ENCODE assay signal across 8 cellular contexts in the genomic region with DNA sequence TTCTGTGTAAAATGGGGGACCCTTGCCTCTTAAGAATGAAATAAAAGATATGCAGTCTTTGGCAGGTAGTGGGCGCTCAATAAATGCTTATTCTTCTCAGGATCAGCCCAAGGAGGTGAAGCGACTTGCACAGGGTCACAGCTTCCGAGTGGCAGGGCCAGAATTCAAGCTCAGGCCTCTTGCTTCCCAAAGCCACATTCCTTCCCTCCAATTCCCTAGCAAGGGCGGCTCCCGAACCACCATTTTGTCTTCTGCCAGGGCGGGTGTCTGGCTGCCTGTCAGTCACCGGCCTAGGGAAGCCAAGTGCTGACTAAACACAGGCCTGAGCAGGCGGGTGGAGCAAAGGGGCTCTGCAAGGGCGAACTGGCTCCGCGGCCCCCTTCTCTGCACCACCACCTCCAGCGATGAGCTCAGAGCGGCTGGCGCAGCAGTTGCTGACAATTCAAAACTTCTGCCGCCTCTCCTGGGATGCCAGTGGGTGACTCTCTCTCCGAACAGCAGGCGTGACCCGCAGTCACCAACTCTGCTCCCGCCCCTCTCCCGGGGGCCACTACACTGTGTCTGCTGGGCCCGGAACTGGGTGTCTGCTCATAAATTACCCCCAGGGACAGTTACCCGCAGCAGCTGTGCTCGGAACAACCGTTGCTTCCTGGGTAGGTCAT. TPM values are rescaled to one million over a fixed set of nuclear protein-coding genes. Genes with fewer than 3 reads are reported as not detected.
DNase-seq lines count a peak whose midpoint lies in the region; ATAC-seq, FAIRE-seq and TF ChIP-seq lines count a peak whose summit lies in the region.

No MANE protein-coding gene starts in this region.

- DNase-seq in D721Med (ENCODE audit: insufficient read length, low spot score), result no peak
- no peak for DNase-seq in astrocyte (ENCODE audit: low read depth)
- peak; percentile 71 to 76 (median 73) for DNase-seq in immature natural killer cell
- DNase-seq in spleen, result peak; percentile 89
- no peak for DNase-seq in NCI-H146 treated with DMSO at 0.1 percent for 48 hours (lab: John Stamatoyannopoulos, UW; ENCODE audit: unreplicated experiment)
- no peak for DNase-seq in DMS153 (lab: John Stamatoyannopoulos, UW)

- no peak overlapping the region for H2AFZ ChIP-seq in astrocyte (ENCODE audit: low read depth, low read length)

- no peak overlapping the region for H3K9ac ChIP-seq in astrocyte (ENCODE audit: low read length)

- WGBS in spleen, 5 donors, result 17 to 25% (median 21%) methylated on average over 20 to 24 of the region's 24 CpGs

- H3K27ac Mint-ChIP-seq in astrocyte (ENCODE audit: unreplicated experiment) (peak overlapping the region; percentile 26), immature natural killer cell (peak overlapping the region; percentile 90 to 97 (median 96))

- H3K79me2 ChIP-seq in astrocyte (ENCODE audit: insufficient read depth, low read length), result no peaks in the 10 kb centered on the region

- TF ChIP-seq CTCF in D721Med (IDR thresholded peaks at IDR 0.05; ENCODE audit: insufficient read depth, missing control alignments) (peak; percentile 11), astrocyte (IDR thresholded peaks at IDR 0.05; ENCODE audit: insufficient read depth, low read depth, low read length) (peak; percentile 18), spleen (IDR thresholded peaks at IDR 0.05 in 8 of 11, conservative IDR thresholded peaks at IDR 0.05 in 3 of 11) (peak in 6 of 11 experiments; percentile 7 to 47 (median 28))

- peaks cover 10% of the 10 kb centered on the region for H3K36me3 Mint-ChIP-seq in astrocyte (ENCODE audit: low read depth, unreplicated experiment)
- peaks cover 0 to 11% (median 3%) of the 10 kb centered on the region in 3 donors for H3K36me3 Mint-ChIP-seq in immature natural killer cell

- H3K4me3 ChIP-seq in astrocyte (ENCODE audit: insufficient read depth, low read depth, low read length), result no peak overlapping the region
- H3K4me3 ChIP-seq in spleen, result peak overlapping the region in 1 of 8 donors; percentile 41

- peak overlapping the region; percentile 20 for H3K4me2 ChIP-seq in astrocyte (ENCODE audit: low read length)

- H4K20me1 ChIP-seq in astrocyte (ENCODE audit: insufficient read depth, low read length), result no peaks in the 10 kb centered on the region

- H3K27me3 Mint-ChIP-seq in astrocyte (ENCODE audit: low read depth, unreplicated experiment) (no peaks in the 10 kb centered on the region), immature natural killer cell (ENCODE audit: low read depth in 3 of 3) (peaks cover 3 to 9% (median 8%) of the 10 kb centered on the region in 3 donors)

- H3K4me1 Mint-ChIP-seq in astrocyte (ENCODE audit: low read depth, unreplicated experiment) (peaks cover 24% of the 10 kb centered on the region), immature natural killer cell (peaks cover 34 to 39% of the 10 kb centered on the region in 2 donors)

- H3K9me3 Mint-ChIP-seq in astrocyte (ENCODE audit: unreplicated experiment), result no peaks in the 10 kb centered on the region
- H3K9me3 Mint-ChIP-seq in immature natural killer cell, result no peaks in the 10 kb centered on the region

- H3K27ac ChIP-seq in astrocyte (ENCODE audit: low read depth, low read length), result no peak overlapping the region
- peak overlapping the region; percentile 2 to 84 (median 75) for H3K27ac ChIP-seq in spleen

- intact Hi-C loops in spleen (cut with DNase I; ENCODE audit: low total_unique reads), result loop anchor here (5.0 kb wide), 2 partner anchors 204 to 259 kb away; no protein-coding TSS in a partner anchor

- ATAC-seq in HG03432 (IDR thresholded peaks at IDR 0.05; ENCODE audit: unreplicated experiment) (peak; percentile 66), GM18498 (IDR thresholded peaks at IDR 0.05; ENCODE audit: unreplicated experiment) (no peak)

- H3K36me3 ChIP-seq in astrocyte (ENCODE audit: insufficient read depth, low read length) (no peaks in the 10 kb centered on the region), spleen (peaks cover 0 to 37% (median 15%) of the 10 kb centered on the region in 6 donors)

- H3K4me1 ChIP-seq in astrocyte (ENCODE audit: insufficient read depth, low read length), result peaks cover 21% of the 10 kb centered on the region
- peaks cover 31 to 93% (median 59%) of the 10 kb centered on the region in 6 donors for H3K4me1 ChIP-seq in spleen

- no peak overlapping the region for H3K4me3 Mint-ChIP-seq in astrocyte (ENCODE audit: unreplicated experiment)
- H3K4me3 Mint-ChIP-seq in immature natural killer cell, result peak overlapping the region; percentile 68 to 82 (median 78)

- no peak for TF ChIP-seq POLR2A in spleen (IDR thresholded peaks at IDR 0.05)

- no peak for FAIRE-seq in D721Med (lab: Jason Lieb, UNC)
- FAIRE-seq in astrocyte (lab: Jason Lieb, UNC), result no peak

- H3K9me3 ChIP-seq in astrocyte (ENCODE audit: insufficient read depth, low read depth, low read length) (no peaks in the 10 kb centered on the region), spleen (no peaks in the 10 kb centered on the region)

- H3K27me3 ChIP-seq in astrocyte (ENCODE audit: insufficient read depth, low read length), result no peaks in the 10 kb centered on the region
- no peaks in the 10 kb centered on the region for H3K27me3 ChIP-seq in spleen (replicated peaks in 1 of 7)

RNA-seq across cellular contexts. Expression of gene GPR3, which starts 10.8 kb away (rescaled TPM):
- total RNA-seq in astrocyte, result 0.75 and 0.86 TPM in 2 replicates
- polyA plus RNA-seq in immature natural killer cell, result not detected
- under 1 TPM in 3 of 7 donors, not detected in 4; 0.17 to 0.40 (median 0.28) TPM for total RNA-seq in spleen
- polyA plus RNA-seq in spleen, result under 1 TPM; 0.05 to 0.15 (median 0.10) TPM

RNA-seq across cellular contexts. Expression of gene CD164L2, which starts 20.1 kb away (rescaled TPM):
- total RNA-seq in astrocyte (not detected in 2 replicates), spleen (not detected)
- polyA plus RNA-seq in immature natural killer cell (not detected), spleen (under 1 TPM in 1 of 3 donors, not detected in 2; 0.06 TPM)

RNA-seq across cellular contexts. Expression of gene FCN3, which starts 28.6 kb away (rescaled TPM):
- total RNA-seq in astrocyte (not detected in 2 replicates), spleen (10 to 100 TPM in 3 of 7 donors, 1 to 10 TPM in 4; 4.4 to 21.7 (median 7.7) TPM)
- polyA plus RNA-seq in immature natural killer cell (not detected), spleen (10 to 100 TPM in 2 of 3 donors, 1 to 10 TPM in 1; 3.7 to 14.4 (median 11.7) TPM)

RNA-seq across cellular contexts. Expression of gene MAP3K6, which starts 36.4 kb away (rescaled TPM):
- total RNA-seq in astrocyte, result 12.8 and 16.8 TPM in 2 replicates
- polyA plus RNA-seq in immature natural killer cell, result 1 to 10 TPM; 2.0 to 5.1 (median 3.6) TPM
- 10 to 100 TPM; 20.4 to 55.0 (median 38.0) TPM for total RNA-seq in spleen
- 10 to 100 TPM; 20.3 to 31.7 (median 29.6) TPM for polyA plus RNA-seq in spleen

Comparison
In these comparisons a context has a peak if more than half of its experiments do, and no peak if none do; other contexts are left out.
1. DNase-seq: peak in immature natural killer cell (3 of 3) and spleen (single experiment); none in D721Med (single experiment), astrocyte (single experiment), NCI-H146 treated with DMSO at 0.1 percent for 48 hours (single experiment) and DMS153 (single experiment).
2. Peak in every context shown above with its lines, with median percentiles within 50 percentile points of each other: CTCF ChIP-seq.